1 cellular context compared by ENCODE assay signal in the genomic region with DNA sequence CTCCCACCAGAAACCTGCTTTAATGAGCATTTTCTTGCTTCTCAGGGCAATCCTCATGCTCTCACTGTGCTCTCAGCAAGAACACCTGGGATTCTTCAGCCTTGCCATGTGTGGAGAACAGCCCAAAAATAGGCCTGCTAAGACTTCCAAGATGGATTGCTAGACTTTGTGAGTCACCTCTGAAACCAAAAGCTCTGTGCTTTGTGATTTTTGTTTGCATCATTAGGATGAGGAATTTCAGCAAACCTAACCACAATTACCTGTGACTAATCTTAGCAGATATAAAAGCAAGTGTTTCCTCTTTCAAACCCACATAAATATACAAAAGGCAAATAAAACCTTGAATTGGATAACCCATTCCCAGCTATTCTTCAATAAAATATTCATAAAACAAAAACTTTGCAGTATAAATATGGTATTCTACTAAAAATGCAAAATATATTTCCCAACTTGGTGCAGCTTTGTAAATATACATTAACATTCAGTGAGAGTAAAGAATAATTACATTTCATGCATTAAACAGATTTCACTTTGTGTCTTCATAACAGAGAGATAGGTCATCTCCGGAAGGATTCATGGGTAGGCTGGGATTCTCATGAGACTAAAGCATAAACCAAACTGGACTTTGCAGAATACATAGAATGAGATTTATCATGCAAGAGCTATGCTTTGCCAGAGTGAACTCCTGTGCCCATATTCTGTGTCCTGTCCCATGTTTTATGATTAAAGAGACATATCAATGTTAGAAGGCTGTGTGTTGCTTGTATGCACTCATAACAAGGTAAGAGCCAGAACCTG.
A peak's percentile ranks its signal among the peaks of the same experiment; 100 is the strongest.
TF ChIP-seq lines count a peak whose summit lies in the region.

No MANE protein-coding gene starts in this region.

TF ChIP-seq in GM12878, 131 proteins besides CTCF, POLR2A, EP300 and RAD21 (continued from another document):
- TF ChIP-seq, protein P1, sequence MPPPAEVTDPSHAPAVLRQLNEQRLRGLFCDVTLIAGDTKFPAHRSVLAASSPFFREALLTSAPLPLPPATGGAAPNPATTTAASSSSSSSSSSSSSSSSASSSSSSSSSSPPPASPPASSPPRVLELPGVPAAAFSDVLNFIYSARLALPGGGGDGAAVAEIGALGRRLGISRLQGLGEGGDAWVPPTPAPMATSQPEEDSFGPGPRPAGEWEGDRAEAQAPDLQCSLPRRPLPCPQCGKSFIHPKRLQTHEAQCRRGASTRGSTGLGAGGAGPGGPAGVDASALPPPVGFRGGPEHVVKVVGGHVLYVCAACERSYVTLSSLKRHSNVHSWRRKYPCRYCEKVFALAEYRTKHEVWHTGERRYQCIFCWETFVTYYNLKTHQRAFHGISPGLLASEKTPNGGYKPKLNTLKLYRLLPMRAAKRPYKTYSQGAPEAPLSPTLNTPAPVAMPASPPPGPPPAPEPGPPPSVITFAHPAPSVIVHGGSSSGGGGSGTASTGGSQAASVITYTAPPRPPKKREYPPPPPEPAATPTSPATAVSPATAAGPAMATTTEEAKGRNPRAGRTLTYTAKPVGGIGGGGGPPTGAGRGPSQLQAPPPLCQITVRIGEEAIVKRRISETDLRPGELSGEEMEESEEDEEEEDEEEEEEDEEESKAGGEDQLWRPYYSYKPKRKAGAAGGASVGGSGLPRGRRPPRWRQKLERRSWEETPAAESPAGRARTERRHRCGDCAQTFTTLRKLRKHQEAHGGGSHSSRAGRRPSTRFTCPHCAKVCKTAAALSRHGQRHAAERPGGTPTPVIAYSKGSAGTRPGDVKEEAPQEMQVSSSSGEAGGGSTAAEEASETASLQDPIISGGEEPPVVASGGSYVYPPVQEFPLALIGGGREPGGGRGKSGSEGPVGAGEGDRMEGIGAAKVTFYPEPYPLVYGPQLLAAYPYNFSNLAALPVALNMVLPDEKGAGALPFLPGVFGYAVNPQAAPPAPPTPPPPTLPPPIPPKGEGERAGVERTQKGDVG (CRISPR knock-in tag; IDR thresholded peaks at IDR 0.05): no peak
- TF ChIP-seq SP1 (IDR thresholded peaks at IDR 0.05; ENCODE audit: low read depth, low read length) (no peak), NRF1 (conservative IDR thresholded peaks at IDR 0.05; ENCODE audit: low read depth, low read length) (no peak), NFIC (IDR thresholded peaks at IDR 0.05; ENCODE audit: low read depth, low read length) (peak; percentile 67), JUND (IDR thresholded peaks at IDR 0.05; ENCODE audit: low read depth, low read length) (no peak), ATF7 (IDR thresholded peaks at IDR 0.05; ENCODE audit: low read depth) (no peak), SRF (IDR thresholded peaks at IDR 0.05; ENCODE audit: low read depth in 2 of 2, low read length in 2 of 2) (no peak), TARDBP (IDR thresholded peaks at IDR 0.05; ENCODE audit: borderline replicate concordance) (no peak), POLR2AphosphoS2 (IDR thresholded peaks at IDR 0.05; ENCODE audit: low read depth, low read length) (no peak), HCFC1 (IDR thresholded peaks at IDR 0.05; ENCODE audit: low read length) (no peak), ZNF622 (IDR thresholded peaks at IDR 0.05) (no peak), SMARCA5 (IDR thresholded peaks at IDR 0.05) (no peak), IRF4 (IDR thresholded peaks at IDR 0.05; ENCODE audit: low read depth, low read length) (no peak), TCF12 (IDR thresholded peaks at IDR 0.05; ENCODE audit: low read depth, low read length) (0 out of 2 replicates have a peak, but pooled peaks have one; percentile 19), BCL11A (IDR thresholded peaks at IDR 0.05; ENCODE audit: low read depth, low read length) (peak; percentile 33; the same call in 1 of the 2 replicates), RUNX3 (IDR thresholded peaks at IDR 0.05; ENCODE audit: low read length) (peak; percentile 72), MYC (IDR thresholded peaks at IDR 0.05; ENCODE audit: insufficient read depth, insufficient read length, insufficient replicate concordance, low read length, severe bottlenecking) (no peak), SIN3A (IDR thresholded peaks at IDR 0.05; ENCODE audit: low read depth, low read length) (no peak), ASH2L (IDR thresholded peaks at IDR 0.05; ENCODE audit: borderline replicate concordance, low read depth) (no peak), POLR2AphosphoS5 (IDR thresholded peaks at IDR 0.05; ENCODE audit: low read length) (no peak)
- TF ChIP-seq, protein P2, sequence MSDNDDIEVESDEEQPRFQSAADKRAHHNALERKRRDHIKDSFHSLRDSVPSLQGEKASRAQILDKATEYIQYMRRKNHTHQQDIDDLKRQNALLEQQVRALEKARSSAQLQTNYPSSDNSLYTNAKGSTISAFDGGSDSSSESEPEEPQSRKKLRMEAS (IDR thresholded peaks at IDR 0.05; ENCODE audit: low read depth, low read length): no peak
- TF ChIP-seq, protein P3, sequence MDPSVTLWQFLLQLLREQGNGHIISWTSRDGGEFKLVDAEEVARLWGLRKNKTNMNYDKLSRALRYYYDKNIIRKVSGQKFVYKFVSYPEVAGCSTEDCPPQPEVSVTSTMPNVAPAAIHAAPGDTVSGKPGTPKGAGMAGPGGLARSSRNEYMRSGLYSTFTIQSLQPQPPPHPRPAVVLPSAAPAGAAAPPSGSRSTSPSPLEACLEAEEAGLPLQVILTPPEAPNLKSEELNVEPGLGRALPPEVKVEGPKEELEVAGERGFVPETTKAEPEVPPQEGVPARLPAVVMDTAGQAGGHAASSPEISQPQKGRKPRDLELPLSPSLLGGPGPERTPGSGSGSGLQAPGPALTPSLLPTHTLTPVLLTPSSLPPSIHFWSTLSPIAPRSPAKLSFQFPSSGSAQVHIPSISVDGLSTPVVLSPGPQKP (IDR thresholded peaks at IDR 0.05; ENCODE audit: low read depth, low read length): no peak
- TF ChIP-seq, protein P4, sequence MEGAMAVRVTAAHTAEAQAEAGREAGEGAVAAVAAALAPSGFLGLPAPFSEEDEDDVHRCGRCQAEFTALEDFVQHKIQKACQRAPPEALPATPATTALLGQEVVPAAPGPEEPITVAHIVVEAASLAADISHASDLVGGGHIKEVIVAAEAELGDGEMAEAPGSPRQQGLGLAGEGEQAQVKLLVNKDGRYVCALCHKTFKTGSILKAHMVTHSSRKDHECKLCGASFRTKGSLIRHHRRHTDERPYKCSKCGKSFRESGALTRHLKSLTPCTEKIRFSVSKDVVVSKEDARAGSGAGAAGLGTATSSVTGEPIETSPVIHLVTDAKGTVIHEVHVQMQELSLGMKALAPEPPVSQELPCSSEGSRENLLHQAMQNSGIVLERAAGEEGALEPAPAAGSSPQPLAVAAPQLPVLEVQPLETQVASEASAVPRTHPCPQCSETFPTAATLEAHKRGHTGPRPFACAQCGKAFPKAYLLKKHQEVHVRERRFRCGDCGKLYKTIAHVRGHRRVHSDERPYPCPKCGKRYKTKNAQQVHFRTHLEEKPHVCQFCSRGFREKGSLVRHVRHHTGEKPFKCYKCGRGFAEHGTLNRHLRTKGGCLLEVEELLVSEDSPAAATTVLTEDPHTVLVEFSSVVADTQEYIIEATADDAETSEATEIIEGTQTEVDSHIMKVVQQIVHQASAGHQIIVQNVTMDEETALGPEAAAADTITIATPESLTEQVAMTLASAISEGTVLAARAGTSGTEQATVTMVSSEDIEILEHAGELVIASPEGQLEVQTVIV (IDR thresholded peaks at IDR 0.05; ENCODE audit: borderline replicate concordance, partially characterized antibody): no peak
- TF ChIP-seq, protein P5, sequence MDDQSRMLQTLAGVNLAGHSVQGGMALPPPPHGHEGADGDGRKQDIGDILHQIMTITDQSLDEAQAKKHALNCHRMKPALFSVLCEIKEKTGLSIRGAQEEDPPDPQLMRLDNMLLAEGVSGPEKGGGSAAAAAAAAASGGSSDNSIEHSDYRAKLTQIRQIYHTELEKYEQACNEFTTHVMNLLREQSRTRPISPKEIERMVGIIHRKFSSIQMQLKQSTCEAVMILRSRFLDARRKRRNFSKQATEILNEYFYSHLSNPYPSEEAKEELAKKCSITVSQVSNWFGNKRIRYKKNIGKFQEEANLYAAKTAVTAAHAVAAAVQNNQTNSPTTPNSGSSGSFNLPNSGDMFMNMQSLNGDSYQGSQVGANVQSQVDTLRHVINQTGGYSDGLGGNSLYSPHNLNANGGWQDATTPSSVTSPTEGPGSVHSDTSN (IDR thresholded peaks at IDR 0.05; ENCODE audit: insufficient replicate concordance, low read depth, low read length): no peak
- TF ChIP-seq, protein P6, sequence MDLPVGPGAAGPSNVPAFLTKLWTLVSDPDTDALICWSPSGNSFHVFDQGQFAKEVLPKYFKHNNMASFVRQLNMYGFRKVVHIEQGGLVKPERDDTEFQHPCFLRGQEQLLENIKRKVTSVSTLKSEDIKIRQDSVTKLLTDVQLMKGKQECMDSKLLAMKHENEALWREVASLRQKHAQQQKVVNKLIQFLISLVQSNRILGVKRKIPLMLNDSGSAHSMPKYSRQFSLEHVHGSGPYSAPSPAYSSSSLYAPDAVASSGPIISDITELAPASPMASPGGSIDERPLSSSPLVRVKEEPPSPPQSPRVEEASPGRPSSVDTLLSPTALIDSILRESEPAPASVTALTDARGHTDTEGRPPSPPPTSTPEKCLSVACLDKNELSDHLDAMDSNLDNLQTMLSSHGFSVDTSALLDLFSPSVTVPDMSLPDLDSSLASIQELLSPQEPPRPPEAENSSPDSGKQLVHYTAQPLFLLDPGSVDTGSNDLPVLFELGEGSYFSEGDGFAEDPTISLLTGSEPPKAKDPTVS (IDR thresholded peaks at IDR 0.05; ENCODE audit: low read depth, low read length): no peak
